In genomic region chr16:65763640-65764305, GRCh38 we compare ENCODE assay signal across 26 cellular contexts.
A peak's percentile ranks its signal among the peaks of the same experiment; 100 is the strongest.
DNase-seq lines count a peak whose midpoint lies in the region; TF ChIP-seq lines count a peak whose summit lies in the region.
"Had no signal": no experiment of that assay in that cellular context is flagged by ENCODE, and none has a peak within 500 bp of the region (broad histone marks: within the 10 kb centered on the region; RNA-seq: fewer than 3 reads in every experiment).

No MANE protein-coding gene starts in this region.

- H3K36me3 Mint-ChIP-seq in nephron (ENCODE audit: low read depth), result no peaks in the 10 kb centered on the region
- H3K36me3 Mint-ChIP-seq: activated naive CD4-positive, alpha-beta T cell treated with anti-CD3 and anti-CD28 coated beads, Interleukin-2, amount 50 U/mL, for 24 hours; natural killer cell treated with Interleukin-12 subunit alpha and Interleukin-12 subunit beta and Interleukin-15 and Interleukin-18, amount 100 ng/mL, for 72 hours; T-cell had no signal

- H3K4me3 Mint-ChIP-seq in nephron, result no peak overlapping the region
- H3K4me3 Mint-ChIP-seq: activated CD4-positive, alpha-beta T cell treated with anti-CD3 and anti-CD28 coated beads, Interleukin-2, amount 10 ng/mL, durations not matched to agents 24 days and 14 days; activated naive CD4-positive, alpha-beta T cell treated with anti-CD3 and anti-CD28 coated beads, Interleukin-2, amount 50 U/mL, for 24 hours; CD4-positive, alpha-beta T cell; natural killer cell treated with Interleukin-12 subunit alpha and Interleukin-12 subunit beta and Interleukin-15 and Interleukin-18, amount 100 ng/mL, for 72 hours; T-cell had no signal

- H3K4me1 Mint-ChIP-seq in nephron, result peaks cover 52% of the 10 kb centered on the region
- H3K4me1 Mint-ChIP-seq: activated CD4-positive, alpha-beta T cell treated with anti-CD3 and anti-CD28 coated beads, Interleukin-2, amount 10 ng/mL, durations not matched to agents 24 days and 14 days; activated naive CD4-positive, alpha-beta T cell treated with anti-CD3 and anti-CD28 coated beads, Interleukin-2, amount 50 U/mL, for 24 hours; T-cell had no signal

- H3K27ac Mint-ChIP-seq in nephron, result peak overlapping the region; percentile 52 to 76 (median 65)
- H3K27ac Mint-ChIP-seq: activated CD4-positive, alpha-beta T cell treated with anti-CD3 and anti-CD28 coated beads, Interleukin-2, amount 10 ng/mL, durations not matched to agents 24 days and 14 days; activated naive CD4-positive, alpha-beta T cell treated with anti-CD3 and anti-CD28 coated beads, Interleukin-2, amount 50 U/mL, for 24 hours; CD4-positive, alpha-beta T cell; natural killer cell treated with Interleukin-12 subunit alpha and Interleukin-12 subunit beta and Interleukin-15 and Interleukin-18, amount 100 ng/mL, for 72 hours; T-cell had no signal

- no peaks in the 10 kb centered on the region for H3K27me3 Mint-ChIP-seq in nephron (ENCODE audit: low read depth)
- H3K27me3 Mint-ChIP-seq: activated CD4-positive, alpha-beta T cell treated with anti-CD3 and anti-CD28 coated beads, Interleukin-2, amount 10 ng/mL, durations not matched to agents 24 days and 14 days; activated naive CD4-positive, alpha-beta T cell treated with anti-CD3 and anti-CD28 coated beads, Interleukin-2, amount 50 U/mL, for 24 hours; CD4-positive, alpha-beta T cell; natural killer cell treated with Interleukin-12 subunit alpha and Interleukin-12 subunit beta and Interleukin-15 and Interleukin-18, amount 100 ng/mL, for 72 hours; T-cell had no signal

- H3K9me3 Mint-ChIP-seq in nephron, result no peaks in the 10 kb centered on the region
- H3K9me3 Mint-ChIP-seq: activated CD4-positive, alpha-beta T cell treated with anti-CD3 and anti-CD28 coated beads, Interleukin-2, amount 10 ng/mL, durations not matched to agents 24 days and 14 days; natural killer cell treated with Interleukin-12 subunit alpha and Interleukin-12 subunit beta and Interleukin-15 and Interleukin-18, amount 100 ng/mL, for 72 hours had no signal

- no peak for TF ChIP-seq CTCF in nephron (IDR thresholded peaks at IDR 0.05; ENCODE audit: unreplicated experiment in 3 of 3)

- DNase-seq in GF-D8 (lab: John Stamatoyannopoulos, UW) (peak; percentile 65), MV-4-11 (lab: John Stamatoyannopoulos, UW) (peak; percentile 93), SW480 (ENCODE audit: low spot score) (peak; percentile 83), NK-92 (lab: John Stamatoyannopoulos, UW; ENCODE audit: unreplicated experiment) (no peak), epidermal melanocyte (ENCODE audit: insufficient read length, low spot score) (no peak), NCI-H2029 (lab: John Stamatoyannopoulos, UW) (no peak)
- DNase-seq in stimulated activated CD4-positive, alpha-beta T cell treated with anti-CD3 and anti-CD28 coated beads, Interleukin-2, amount 100 ng/mL, for 48 hours, result no peak
- DNase-seq: activated CD4-positive, alpha-beta T cell treated with anti-CD3 and anti-CD28 coated beads, Interleukin-2, amount 10 ng/mL, durations not matched to agents 24 days and 14 days; activated CD8-positive, alpha-beta memory T cell treated with anti-CD3 and anti-CD28 coated beads for 24 hours; amygdala; CD4-positive, alpha-beta T cell; foreskin melanocyte; heart left ventricle; KG1; kidney; lower lobe of right lung; NCI-H1694 treated with DMSO at 0.1 percent for 48 hours; NCI-H2171 treated with DMSO at 0.1 percent for 48 hours; NCI-H510A; SJCRH30; stimulated activated CD4-positive, alpha-beta T cell treated with anti-CD3 and anti-CD28 coated beads, Interleukin-4, amount 100 ng/mL, for 24 hours; T-cell; WERI-Rb-1 had no signal

Comparison
In these comparisons a context has a peak if more than half of its experiments do, and no peak if none do; other contexts are left out.
1. DNase-seq: peak in GF-D8 (single experiment), MV-4-11 (single experiment) and SW480 (single experiment); none in NK-92 (single experiment), epidermal melanocyte (single experiment), stimulated activated CD4-positive, alpha-beta T cell treated with anti-CD3 and anti-CD28 coated beads, Interleukin-2, amount 100 ng/mL, for 48 hours (0 of 2) and NCI-H2029 (single experiment).